ENCODE assay signal across 8 cellular contexts in genomic region chr9:125241000-125241862, GRCh38. TPM values are rescaled to one million over a fixed set of nuclear protein-coding genes. Genes with fewer than 3 reads are reported as not detected.
DNase-seq lines count a peak whose midpoint lies in the region; ATAC-seq and TF ChIP-seq lines count a peak whose summit lies in the region.

Gene HSPA5 (minus strand): TSS chr9:125241343. CDS start chr9:125241126, 217 bp downstream.

- H3K27ac ChIP-seq in OCI-LY3 (ENCODE audit: low read length) = peak within 1 kb of the TSS; percentile 72

- H3K79me2 ChIP-seq in OCI-LY3 (ENCODE audit: low read length) = peaks cover 60% of the 10 kb centered on the region

- H3K36me3 ChIP-seq in OCI-LY3 (replicated peaks; ENCODE audit: low read depth, low read length) = peaks cover 38% of the 10 kb centered on the region

- peaks cover 24% of the 10 kb centered on the region for H3K4me1 ChIP-seq in OCI-LY3 (ENCODE audit: low read length)

- H4K20me1 ChIP-seq in OCI-LY3 (ENCODE audit: insufficient read depth, low read length) = peaks cover 38% of the 10 kb centered on the region

- peaks cover 46% of the 10 kb centered on the region for H3K4me1 Mint-ChIP-seq in endothelial cell (ENCODE audit: unreplicated experiment)
- peaks cover 40% of the 10 kb centered on the region for H3K4me1 Mint-ChIP-seq in mesothelial cell of epicardium

- DNase-seq in DMS 273 (lab: John Stamatoyannopoulos, UW; ENCODE audit: unreplicated experiment) (peak; percentile 99), HuH-7 (ENCODE audit: low spot score) (peak; percentile 97), endothelial cell (ENCODE audit: low spot score) (peak; percentile 99), mesothelial cell of epicardium (ENCODE audit: low spot score in 2 of 2, unreplicated experiment in 2 of 2) (peak; percentile 99)
- peak; percentile 100 for DNase-seq in activated CD8-positive, alpha-beta memory T cell treated with anti-CD3 and anti-CD28 coated beads, Interleukin-2, amount 50 U/mL, for 48 hours
- peak; percentile 99 for DNase-seq in stimulated activated CD8-positive, alpha-beta memory T cell treated with anti-CD3 and anti-CD28 coated beads, Interleukin-15, amount 100 ng/mL, for 48 hours (ENCODE audit: low read depth in 2 of 2)

- peak; percentile 88 for ATAC-seq in GM21515 (IDR thresholded peaks at IDR 0.05; ENCODE audit: unreplicated experiment)

- H3K9me3 Mint-ChIP-seq in endothelial cell (ENCODE audit: unreplicated experiment) (no peaks in the 10 kb centered on the region), mesothelial cell of epicardium (no peaks in the 10 kb centered on the region)

- TF ChIP-seq CTCF in OCI-LY3 (IDR thresholded peaks at IDR 0.05; ENCODE audit: low read depth, low read length) (no peak; the same call in 1 of the 2 replicates), endothelial cell (IDR thresholded peaks at IDR 0.05; ENCODE audit: unreplicated experiment) (no peak), mesothelial cell of epicardium (IDR thresholded peaks at IDR 0.05; ENCODE audit: unreplicated experiment) (no peak)

- H3K27me3 ChIP-seq in OCI-LY3 (ENCODE audit: low read depth, low read length) = no peaks in the 10 kb centered on the region

- peak within 1 kb of the TSS; percentile 98 for H3K4me3 Mint-ChIP-seq in endothelial cell (ENCODE audit: unreplicated experiment)
- peak within 1 kb of the TSS; percentile 90 for H3K4me3 Mint-ChIP-seq in mesothelial cell of epicardium

- H3K27ac Mint-ChIP-seq in endothelial cell (ENCODE audit: unreplicated experiment) (peak within 1 kb of the TSS; percentile 100), mesothelial cell of epicardium (peak within 1 kb of the TSS; percentile 98)

- peak within 1 kb of the TSS; percentile 99 for H3K9ac ChIP-seq in OCI-LY3 (ENCODE audit: low read length)

- peak within 1 kb of the TSS; percentile 94 for H3K4me2 ChIP-seq in OCI-LY3 (ENCODE audit: low read length)

- H3K36me3 Mint-ChIP-seq in endothelial cell (ENCODE audit: low read depth, unreplicated experiment) = peaks cover 38% of the 10 kb centered on the region
- H3K36me3 Mint-ChIP-seq in mesothelial cell of epicardium = peaks cover 29% of the 10 kb centered on the region

- no peak within 1 kb of the TSS; the same call in 1 of the 2 replicates for H2AFZ ChIP-seq in OCI-LY3 (ENCODE audit: low read depth, low read length)

- H3K27me3 Mint-ChIP-seq in endothelial cell (ENCODE audit: unreplicated experiment) (peaks cover 17% of the 10 kb centered on the region), mesothelial cell of epicardium (ENCODE audit: low read depth) (no peaks in the 10 kb centered on the region)

- H3K4me3 ChIP-seq in OCI-LY3 (ENCODE audit: low read length) = peak within 1 kb of the TSS; percentile 96

- H3K9me3 ChIP-seq in OCI-LY3 (ENCODE audit: insufficient read depth, low read length) = no peaks in the 10 kb centered on the region

RNA-seq across cellular contexts. Expression of gene HSPA5, which starts in this region (rescaled TPM):
- total RNA-seq in endothelial cell (ENCODE audit: unreplicated experiment) (260 TPM), mesothelial cell of epicardium (249 to 255 TPM (median 253 TPM) in 3 replicates)

Comparison
In these comparisons a context has a peak if more than half of its experiments do, and no peak if none do; other contexts are left out.
1. Peak in every context shown above with its lines: DNase-seq, ATAC-seq, H3K4me3 ChIP-seq and H3K27ac ChIP-seq.